ENCODE assay signal across 16 cellular contexts in the genomic region with DNA sequence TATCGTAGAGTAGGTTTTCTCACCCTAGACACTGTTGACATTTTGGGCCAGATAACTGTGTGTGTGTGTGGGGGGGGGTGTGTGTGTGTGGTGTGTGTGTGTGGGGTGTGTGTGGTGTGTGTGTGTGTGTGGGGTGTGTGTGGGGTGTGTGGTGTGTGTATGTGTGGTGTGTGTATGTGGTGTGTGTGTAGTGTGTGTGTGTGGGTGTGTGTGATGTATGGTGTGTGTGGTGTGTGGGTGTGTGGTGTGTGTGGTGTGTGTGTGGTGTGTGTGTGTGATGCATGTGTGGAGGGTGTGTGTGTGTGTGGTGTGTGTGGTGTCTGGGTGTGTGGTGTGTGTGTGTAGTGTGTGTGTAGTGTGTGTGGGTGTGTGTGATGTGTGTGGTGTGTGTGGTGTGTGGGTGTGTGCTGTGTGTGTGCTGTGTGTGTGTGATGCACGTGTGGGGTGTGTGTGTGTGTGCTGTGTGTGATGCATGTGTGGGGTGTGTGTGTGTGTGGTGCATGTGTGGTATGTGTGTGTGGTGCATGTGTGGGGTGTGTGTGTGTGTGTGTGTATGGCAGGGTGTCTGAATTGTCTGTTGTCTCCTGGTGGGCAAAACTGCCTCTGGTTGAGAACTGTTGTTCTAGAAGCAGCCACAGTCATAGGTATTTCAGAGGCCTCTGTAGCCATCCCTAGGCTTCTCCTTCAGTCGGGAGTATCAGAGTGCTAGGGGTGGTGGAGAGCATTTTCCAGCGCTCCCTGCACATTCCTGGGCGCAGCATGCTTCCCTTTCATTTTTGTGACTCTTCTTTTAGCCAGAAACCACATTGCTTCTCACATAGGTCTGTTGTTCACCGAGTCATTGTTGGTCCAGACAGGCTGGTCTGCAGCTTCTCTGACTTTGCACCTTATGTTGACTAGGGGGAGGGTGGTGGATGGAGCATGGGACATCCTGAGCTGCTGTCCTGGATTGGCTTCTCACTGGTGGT.
DNase-seq lines count a peak whose midpoint lies in the region; ATAC-seq and TF ChIP-seq lines count a peak whose summit lies in the region.
"Had no signal": no experiment of that assay in that cellular context is flagged by ENCODE, and none has a peak within 500 bp of the region (broad histone marks: within the 10 kb centered on the region; RNA-seq: fewer than 3 reads in every experiment).

No MANE protein-coding gene starts in this region.

- H2BK20ac ChIP-seq in IMR-90 (ENCODE audit: low read depth, low read length), result peak overlapping the region; percentile 59; the same call in 1 of the 2 replicates

- H4K8ac ChIP-seq in IMR-90 (ENCODE audit: low read depth in 2 of 2, low read length in 2 of 2), result peak overlapping the region; percentile 27 to 47; a peak in 3 of 4 replicates
- no peak overlapping the region for H4K8ac ChIP-seq in trophoblast cell (ENCODE audit: low read depth, low read length)

- H3K27ac ChIP-seq in IMR-90 (ENCODE audit: insufficient read depth, low read length) (peak overlapping the region; percentile 2; the same call in 1 of the 2 replicates), foreskin keratinocyte (no peak overlapping the region), trophoblast cell (ENCODE audit: low read depth, low read length) (no peak overlapping the region)
- H3K27ac ChIP-seq: esophagus squamous epithelium had no signal

- no peak for TF ChIP-seq RAD21 in IMR-90 (IDR thresholded peaks at IDR 0.05; ENCODE audit: low read length)

- TF ChIP-seq CTCF in IMR-90 (conservative IDR thresholded peaks at IDR 0.05; ENCODE audit: low read depth, low read length) (no peak), foreskin keratinocyte (conservative IDR thresholded peaks at IDR 0.05) (no peak)

- no peak overlapping the region for H2BK12ac ChIP-seq in trophoblast cell (ENCODE audit: low read length)

- H4K5ac ChIP-seq in IMR-90 (ENCODE audit: low read depth, low read length), result peak overlapping the region; percentile 40

- H3K27me3 ChIP-seq in IMR-90 (ENCODE audit: control insufficient read depth, insufficient read depth, low read length), result no peaks in the 10 kb centered on the region
- H3K27me3 ChIP-seq in foreskin keratinocyte, result no peaks in the 10 kb centered on the region
- H3K27me3 ChIP-seq in trophoblast cell (ENCODE audit: insufficient read depth, low read length), result no peaks in the 10 kb centered on the region
- H3K27me3 ChIP-seq: esophagus squamous epithelium had no signal

- intact Hi-C loops in IMR-90 (cut with micrococcal nuclease), result no loop called here

- H3K56ac ChIP-seq in IMR-90 (ENCODE audit: extremely low read depth, insufficient read depth, low read length), result no peak overlapping the region

- H2AFZ ChIP-seq in IMR-90 (replicated peaks; ENCODE audit: low read length, poor library complexity) (peak overlapping the region; percentile 38), trophoblast cell (ENCODE audit: insufficient read depth, low read length, poor library complexity) (no peak overlapping the region)

- in situ Hi-C loops in IMR-90 (cut with MboI; ENCODE audit: low sequenced_read_pairs), result no loop called here

- dilution Hi-C loops in IMR-90 (cut with HindIII; ENCODE audit: low sequenced_read_pairs, unreplicated experiment), result no loop called here

- POLR2A ChIA-PET in IMR-90 (lab: Charles Lee; ENCODE audit: unreplicated experiment), result no interaction called here

- H3K9me3 ChIP-seq in IMR-90 (ENCODE audit: control insufficient read depth, insufficient read depth, low read length) (no peaks in the 10 kb centered on the region), trophoblast cell (ENCODE audit: insufficient read depth, low read depth, low read length) (peaks cover 5% of the 10 kb centered on the region)
- H3K9me3 ChIP-seq: esophagus squamous epithelium had no signal

- H3K9ac ChIP-seq in IMR-90 (ENCODE audit: low read depth, low read length) (no peak overlapping the region), trophoblast cell (ENCODE audit: low read length) (no peak overlapping the region)

- H2AK5ac ChIP-seq in IMR-90 (ENCODE audit: low read depth, low read length) (peak overlapping the region; percentile 100), trophoblast cell (ENCODE audit: low read length) (no peak overlapping the region)

- 75% methylated on average over 2 of the region's 6 CpGs; no CpG with 5 or more reads in 1 of the 2 experiments for WGBS in IMR-90 (ENCODE audit: extremely low coverage in 2 of 2, insufficient read length in 1 of 2), 2 experiments
- WGBS in trophoblast cell (ENCODE audit: extremely low coverage, insufficient coverage, insufficient read length), result no CpG with 5 or more reads among the region's 6 CpGs

- H3K4ac ChIP-seq in IMR-90 (ENCODE audit: low read depth, low read length), result peak overlapping the region; percentile 91
- H3K4ac ChIP-seq in trophoblast cell (ENCODE audit: low read depth, low read length), result no peak overlapping the region

- H3K4me1 ChIP-seq in IMR-90 (ENCODE audit: control insufficient read depth, insufficient read depth, low read length), result peaks cover 31% of the 10 kb centered on the region
- H3K4me1 ChIP-seq in foreskin keratinocyte, result no peaks in the 10 kb centered on the region
- H3K4me1 ChIP-seq in trophoblast cell (ENCODE audit: control insufficient read depth in 1 of 2, insufficient read depth in 2 of 2, low read length in 2 of 2), result no peaks in the 10 kb centered on the region
- H3K4me1 ChIP-seq: esophagus squamous epithelium had no signal

- no TSS peak for BruUV-seq in IMR-90 (replicated peaks; lab: Mats Ljungman, UMichigan)

- H3K36me3 ChIP-seq in IMR-90 (ENCODE audit: control insufficient read depth, insufficient read depth, low read length), result peaks cover 2% of the 10 kb centered on the region; the same call in 1 of the 2 replicates
- H3K36me3 ChIP-seq in trophoblast cell (ENCODE audit: control insufficient read depth in 1 of 2, insufficient read depth in 2 of 2, low read length in 2 of 2), result no peaks in the 10 kb centered on the region
- H3K36me3 ChIP-seq: esophagus squamous epithelium had no signal

- peaks cover 26% of the 10 kb centered on the region for H3K9me1 ChIP-seq in IMR-90 (ENCODE audit: insufficient read depth, low read length)

- no peak overlapping the region for H3K4me3 ChIP-seq in IMR-90 (ENCODE audit: insufficient read depth, low read depth, low read length)
- H3K4me3 ChIP-seq in trophoblast cell (ENCODE audit: low read depth, low read length), result peak overlapping the region; percentile 41
- H3K4me3 ChIP-seq: esophagus squamous epithelium had no signal

- H2BK15ac ChIP-seq in IMR-90 (ENCODE audit: low read depth, low read length), result peak overlapping the region; percentile 77; the same call in 2 of the 3 replicates

- ATAC-seq in IMR-90 (ENCODE audit: low read depth), result no peak
- ATAC-seq in foreskin keratinocyte, result peak; percentile 25
- ATAC-seq in GM21360 (IDR thresholded peaks at IDR 0.05; ENCODE audit: unreplicated experiment), result no peak

- peak overlapping the region; percentile 19 for H2AK9ac ChIP-seq in IMR-90 (replicated peaks; ENCODE audit: low read depth, low read length, poor library complexity)

- H4K20me1 ChIP-seq in IMR-90 (ENCODE audit: insufficient read depth, low read length), result peaks cover 8% of the 10 kb centered on the region

- H2BK120ac ChIP-seq in IMR-90 (ENCODE audit: low read depth, low read length), result peak overlapping the region; percentile 58
- no peak overlapping the region for H2BK120ac ChIP-seq in trophoblast cell (ENCODE audit: insufficient read depth, low read length, poor library complexity)

- peak; percentile 58 for DNase-seq in EH (ENCODE audit: low read depth)
- peak; percentile 50 for DNase-seq in IMR-90
- DNase-seq in foreskin keratinocyte, result no peak
- no peak for DNase-seq in trophoblast cell
- DNase-seq in T1000 (lab: John Stamatoyannopoulos, UW), result no peak
- DNase-seq in activated naive CD4-positive, alpha-beta T cell treated with Interleukin-2 at 50 U/mL for 16 hours, result no peak
- DNase-seq: activated CD4-positive, alpha-beta T cell treated with anti-CD3 and anti-CD28 coated beads, Interleukin-2, amount 50 U/mL, for 48 hours; esophagus squamous epithelium; head of caudate nucleus; kidney; NCI-H1048; NCI-H2107; NCI-H774; PC-3; retina had no signal

- H3K14ac ChIP-seq in IMR-90 (replicated peaks; ENCODE audit: low read depth, low read length) (peak overlapping the region; percentile 90), trophoblast cell (ENCODE audit: low read length) (no peak overlapping the region)

- H4K91ac ChIP-seq in IMR-90 (ENCODE audit: insufficient read depth, low read depth, low read length) (peak overlapping the region; percentile 62), trophoblast cell (ENCODE audit: low read depth, low read length) (no peak overlapping the region)

- no peaks in the 10 kb centered on the region for H3K79me2 ChIP-seq in trophoblast cell (ENCODE audit: control insufficient read depth, insufficient read depth, low read length, poor library complexity)

- no peak overlapping the region for H4K12ac ChIP-seq in trophoblast cell (ENCODE audit: low read depth, low read length)

- H3K79me1 ChIP-seq in IMR-90 (ENCODE audit: low read depth in 1 of 2, low read length in 2 of 2) (peaks cover 41 to 84% of the 10 kb centered on the region in 2 experiments), trophoblast cell (ENCODE audit: low read length) (no peaks in the 10 kb centered on the region)

- peak overlapping the region; percentile 93 for H3K23ac ChIP-seq in IMR-90 (ENCODE audit: low read depth, low read length)
- H3K23ac ChIP-seq in trophoblast cell (ENCODE audit: low read length), result peak overlapping the region; percentile 0

- H3K4me2 ChIP-seq in IMR-90 (ENCODE audit: low read depth, low read length) (no peak overlapping the region), trophoblast cell (ENCODE audit: low read length) (no peak overlapping the region)

- H2BK5ac ChIP-seq in IMR-90 (ENCODE audit: low read depth, low read length, poor library complexity, severe bottlenecking), result peak overlapping the region; percentile 96
- H2BK5ac ChIP-seq in trophoblast cell (ENCODE audit: low read depth, low read length, poor library complexity), result no peak overlapping the region

- H3K18ac ChIP-seq in IMR-90 (ENCODE audit: low read depth, low read length), result peak overlapping the region; percentile 46
- H3K18ac ChIP-seq in trophoblast cell (ENCODE audit: low read length), result no peak overlapping the region

- CTCF ChIA-PET in IMR-90 (lab: Yijun Ruan, JAX), result no interaction called here

- TF ChIP-seq POLR2A in IMR-90 (IDR thresholded peaks at IDR 0.05; ENCODE audit: low read depth, low read length), result no peak

TF ChIP-seq in IMR-90, 13 proteins besides CTCF, POLR2A, EP300 and RAD21:
- TF ChIP-seq MAZ (IDR thresholded peaks at IDR 0.05; ENCODE audit: borderline replicate concordance, low read depth, low read length), result no peak
- TF ChIP-seq MXI1 (IDR thresholded peaks at IDR 0.05; ENCODE audit: borderline replicate concordance, low read depth, low read length), result 0 out of 2 replicates have a peak, but pooled peaks have one; percentile 16

Comparison
In these comparisons a context has a peak if more than half of its experiments do, and no peak if none do; other contexts are left out.
1. DNase-seq: peak in EH (single experiment) and IMR-90 (single experiment); none in foreskin keratinocyte (0 of 2), trophoblast cell (0 of 2), T1000 (single experiment) and activated naive CD4-positive, alpha-beta T cell treated with Interleukin-2 at 50 U/mL for 16 hours (single experiment).